In genomic region chr22:45268167-45268957, GRCh38 we compare ENCODE assay signal across 8 cellular contexts. TPM values are rescaled to one million over a fixed set of nuclear protein-coding genes. Genes with fewer than 3 reads are reported as not detected.
DNase-seq lines count a peak whose midpoint lies in the region; ATAC-seq and TF ChIP-seq lines count a peak whose summit lies in the region.

No MANE protein-coding gene starts in this region.

- WGBS in adrenal gland, 4 donors: 0 to 2% (median 2%) methylated on average over 20 to 47 of the region's 47 CpGs
- 2% methylated on average over 22 to 46 of the region's 47 CpGs for WGBS in stomach, 5 donors

- intact Hi-C loops in adrenal gland (cut with DNase I): loop anchor here in 1 of 2 donors (10.0 kb wide), 2 partner anchors 294 to 444 kb away; no protein-coding TSS in a partner anchor
- intact Hi-C loops in stomach (cut with DNase I; ENCODE audit: low total_unique reads): no loop called here

- H3K27me3 ChIP-seq in adrenal gland (no peaks in the 10 kb centered on the region), stomach (peaks cover 0 to 14% (median 0%) of the 10 kb centered on the region in 3 donors)

- H3K36me3 ChIP-seq in adrenal gland (replicated peaks in 1 of 2) (no peaks in the 10 kb centered on the region), stomach (no peaks in the 10 kb centered on the region)

- TF ChIP-seq CTCF in adrenal gland (IDR thresholded peaks at IDR 0.05): no peak
- no peak for TF ChIP-seq CTCF in stomach (IDR thresholded peaks at IDR 0.05)

- H3K9me3 ChIP-seq in adrenal gland (replicated peaks in 1 of 3) (no peaks in the 10 kb centered on the region), stomach (no peaks in the 10 kb centered on the region)

- H3K4me3 ChIP-seq in adrenal gland (peak overlapping the region in 3 of 4 donors; percentile 51 to 56 (median 53)), stomach (peak overlapping the region; percentile 52 to 69 (median 60))

- peak; percentile 28 to 36 for DNase-seq in activated CD4-positive, alpha-beta T cell treated with anti-CD3 and anti-CD28 coated beads for 4 hours
- DNase-seq in activated CD4-positive, alpha-beta T cell treated with anti-CD3 and anti-CD28 coated beads for 1 hour: no peak
- peak; percentile 54 to 65 for DNase-seq in NCI-H1930 (lab: John Stamatoyannopoulos, UW)
- DNase-seq in adrenal gland: peak in 2 of 7 donors; percentile 41 to 50
- DNase-seq in iPS-NIHi7 (ENCODE audit: extremely low spot score): peak; percentile 84
- DNase-seq in stomach: peak; percentile 36
- no peak for DNase-seq in effector CD8-positive, alpha-beta T cell (lab: John Stamatoyannopoulos, UW)

- no peak for TF ChIP-seq EP300 in stomach (IDR thresholded peaks at IDR 0.05)

- TF ChIP-seq POLR2A in adrenal gland (IDR thresholded peaks at IDR 0.05) (no peak), stomach (IDR thresholded peaks at IDR 0.05) (no peak)

- H3K4me1 ChIP-seq in adrenal gland (replicated peaks in 1 of 2) (peaks cover 7 to 26% of the 10 kb centered on the region in 2 donors), stomach (peaks cover 5 to 56% (median 35%) of the 10 kb centered on the region in 4 donors)

- ATAC-seq in GM19467 (IDR thresholded peaks at IDR 0.05; ENCODE audit: unreplicated experiment): no peak

- no peak overlapping the region for H3K27ac ChIP-seq in adrenal gland
- peak overlapping the region in 3 of 5 donors; percentile 4 to 63 (median 59) for H3K27ac ChIP-seq in stomach

RNA-seq across cellular contexts. Expression of gene UPK3A, which starts 16.4 kb away (rescaled TPM):
- total RNA-seq in adrenal gland (not detected), stomach (1 to 10 TPM in 1 of 5 donors, not detected in 4; 1.3 TPM)
- polyA plus RNA-seq in adrenal gland (under 1 TPM in 1 of 3 donors, not detected in 2; 0.17 TPM), stomach (under 1 TPM in 2 of 3 donors, not detected in 1; 0.10 to 0.76 TPM)

RNA-seq across cellular contexts. Expression of gene KIAA0930, which starts 27.7 kb away (rescaled TPM):
- total RNA-seq in adrenal gland (100 to 1,000 TPM in 4 of 8 donors, 10 to 100 TPM in 4; 52.7 to 142 (median 96.4) TPM), stomach (10 to 100 TPM in 4 of 5 donors, 1 to 10 TPM in 1; 7.1 to 42.3 (median 11.3) TPM)
- polyA plus RNA-seq in adrenal gland (100 to 1,000 TPM in 2 of 3 donors, 10 to 100 TPM in 1; 43.3 to 183 (median 152) TPM), stomach (10 to 100 TPM; 21.7 to 26.6 (median 25.2) TPM)

RNA-seq across cellular contexts. Expression of gene FAM118A, which starts 41.4 kb away (rescaled TPM):
- total RNA-seq in adrenal gland (10 to 100 TPM in 7 of 8 donors, 1 to 10 TPM in 1; 6.8 to 47.6 (median 13.0) TPM), stomach (100 to 1,000 TPM in 2 of 5 donors, 10 to 100 TPM in 3; 13.8 to 747 (median 93.7) TPM)
- polyA plus RNA-seq in adrenal gland (100 to 1,000 TPM in 1 of 3 donors, 10 to 100 TPM in 2; 28.1 to 101 (median 28.7) TPM), stomach (10 to 100 TPM; 12.0 to 29.8 (median 13.4) TPM)

Comparison
In these comparisons a context has a peak if more than half of its experiments do, and no peak if none do; other contexts are left out.
1. DNase-seq: peak in activated CD4-positive, alpha-beta T cell treated with anti-CD3 and anti-CD28 coated beads for 4 hours (2 of 2), NCI-H1930 (2 of 2), iPS-NIHi7 (single experiment) and stomach (single experiment); none in activated CD4-positive, alpha-beta T cell treated with anti-CD3 and anti-CD28 coated beads for 1 hour (single experiment) and effector CD8-positive, alpha-beta T cell (single experiment).
2. H3K27ac ChIP-seq: peak in stomach (3 of 5); none in adrenal gland (0 of 5).